In genomic region chr19:56880592-56881190, GRCh38 we compare ENCODE assay signal across 1 cellular context.
TF ChIP-seq lines count a peak whose summit lies in the region.

No MANE protein-coding gene starts in this region.

TF ChIP-seq in HepG2, 621 proteins besides CTCF, POLR2A, EP300 and RAD21 (continued from another document and continues in another):
- TF ChIP-seq ZC3H4 (CRISPR knock-in tag; IDR thresholded peaks at IDR 0.05; ENCODE audit: borderline replicate concordance) (peak; percentile 80; the same call in 1 of the 2 replicates), ZNF296 (CRISPR knock-in tag; conservative IDR thresholded peaks at IDR 0.05) (no peak), FOXA1 (IDR thresholded peaks at IDR 0.05) (no peak), FOXA1 (CRISPR knock-in tag; IDR thresholded peaks at IDR 0.05) (peak; percentile 84), ZNF12 (CRISPR knock-in tag; IDR thresholded peaks at IDR 0.05) (peak; percentile 71; the same call in 1 of the 2 replicates), MEF2D (CRISPR knock-in tag; IDR thresholded peaks at IDR 0.05) (peak; percentile 81), POGK (CRISPR knock-in tag; conservative IDR thresholded peaks at IDR 0.05) (peak; percentile 70), CEBPB (IDR thresholded peaks at IDR 0.05; ENCODE audit: borderline replicate concordance, low read depth, low read length) (no peak), ELF4 (CRISPR knock-in tag; IDR thresholded peaks at IDR 0.05; ENCODE audit: borderline replicate concordance) (peak; percentile 88; the same call in 1 of the 2 replicates), ZHX1 (CRISPR knock-in tag; IDR thresholded peaks at IDR 0.05; ENCODE audit: low read depth) (0 out of 2 replicates have a peak, but pooled peaks have one; percentile 41), SMARCE1 (IDR thresholded peaks at IDR 0.05; ENCODE audit: borderline replicate concordance) (no peak), ZNF749 (CRISPR knock-in tag; IDR thresholded peaks at IDR 0.05; ENCODE audit: borderline replicate concordance) (0 out of 2 replicates have a peak, but pooled peaks have one; percentile 44), POGZ (CRISPR knock-in tag; IDR thresholded peaks at IDR 0.05) (peak; percentile 87), ZNF501 (CRISPR knock-in tag; IDR thresholded peaks at IDR 0.05) (peak; percentile 73), GLI4 (CRISPR knock-in tag; IDR thresholded peaks at IDR 0.05; ENCODE audit: borderline replicate concordance) (no peak), ZNF816 (CRISPR knock-in tag; IDR thresholded peaks at IDR 0.05; ENCODE audit: borderline replicate concordance) (no peak; the same call in 1 of the 2 replicates), RNF2 (conservative IDR thresholded peaks at IDR 0.05; ENCODE audit: low read depth) (0 out of 2 replicates have a peak, but pooled peaks have one; percentile 26), PAWR (CRISPR knock-in tag; IDR thresholded peaks at IDR 0.05; ENCODE audit: borderline replicate concordance) (no peak), ZNF331 (CRISPR knock-in tag; IDR thresholded peaks at IDR 0.05) (peak; percentile 94), DMAP1 (CRISPR knock-in tag; IDR thresholded peaks at IDR 0.05) (peak; percentile 70; the same call in 1 of the 2 replicates), BORCS8-MEF2B (CRISPR knock-in tag; IDR thresholded peaks at IDR 0.05) (0 out of 2 replicates have a peak, but pooled peaks have one; percentile 52), ZNF614 (CRISPR knock-in tag; IDR thresholded peaks at IDR 0.05; ENCODE audit: borderline replicate concordance) (peak; percentile 83), ZBTB4 (CRISPR knock-in tag; IDR thresholded peaks at IDR 0.05; ENCODE audit: borderline replicate concordance) (0 out of 2 replicates have a peak, but pooled peaks have one; percentile 18), ZNF790 (CRISPR knock-in tag; IDR thresholded peaks at IDR 0.05; ENCODE audit: borderline replicate concordance) (peak; percentile 84; the same call in 1 of the 2 replicates), PRDM10 (CRISPR knock-in tag; IDR thresholded peaks at IDR 0.05; ENCODE audit: low read depth) (peak; percentile 85; the same call in 1 of the 2 replicates), KLF11 (CRISPR knock-in tag; IDR thresholded peaks at IDR 0.05) (peak; percentile 93), ZSCAN21 (CRISPR knock-in tag; IDR thresholded peaks at IDR 0.05; ENCODE audit: borderline replicate concordance) (peak; percentile 60; the same call in 1 of the 2 replicates), ZBTB39 (CRISPR knock-in tag; IDR thresholded peaks at IDR 0.05) (no peak), ZMYM4 (CRISPR knock-in tag; IDR thresholded peaks at IDR 0.05) (peak; percentile 89; the same call in 1 of the 2 replicates), CREM (IDR thresholded peaks at IDR 0.05) (peak; percentile 75), CREM (CRISPR knock-in tag; IDR thresholded peaks at IDR 0.05) (no peak), CC2D1A (CRISPR knock-in tag; IDR thresholded peaks at IDR 0.05) (no peak), ZNF101 (CRISPR knock-in tag; IDR thresholded peaks at IDR 0.05; ENCODE audit: borderline replicate concordance, low read depth) (0 out of 2 replicates have a peak, but pooled peaks have one; percentile 28), CCDC6 (CRISPR knock-in tag; IDR thresholded peaks at IDR 0.05) (0 out of 2 replicates have a peak, but pooled peaks have one; percentile 50), RXRB (CRISPR knock-in tag; IDR thresholded peaks at IDR 0.05; ENCODE audit: borderline replicate concordance) (peak; percentile 88), UBTF (CRISPR knock-in tag; IDR thresholded peaks at IDR 0.05) (peak; percentile 67; the same call in 1 of the 2 replicates), ETS1 (CRISPR knock-in tag; IDR thresholded peaks at IDR 0.05) (no peak), MEIS2 (CRISPR knock-in tag; IDR thresholded peaks at IDR 0.05) (peak; percentile 82), REPIN1 (CRISPR knock-in tag; IDR thresholded peaks at IDR 0.05; ENCODE audit: borderline replicate concordance, low read depth) (peak; percentile 65; the same call in 1 of the 2 replicates), ZNF574 (CRISPR knock-in tag; IDR thresholded peaks at IDR 0.05) (peak; percentile 46; the same call in 1 of the 2 replicates)
